8 cellular contexts compared by ENCODE assay signal in the genomic region with DNA sequence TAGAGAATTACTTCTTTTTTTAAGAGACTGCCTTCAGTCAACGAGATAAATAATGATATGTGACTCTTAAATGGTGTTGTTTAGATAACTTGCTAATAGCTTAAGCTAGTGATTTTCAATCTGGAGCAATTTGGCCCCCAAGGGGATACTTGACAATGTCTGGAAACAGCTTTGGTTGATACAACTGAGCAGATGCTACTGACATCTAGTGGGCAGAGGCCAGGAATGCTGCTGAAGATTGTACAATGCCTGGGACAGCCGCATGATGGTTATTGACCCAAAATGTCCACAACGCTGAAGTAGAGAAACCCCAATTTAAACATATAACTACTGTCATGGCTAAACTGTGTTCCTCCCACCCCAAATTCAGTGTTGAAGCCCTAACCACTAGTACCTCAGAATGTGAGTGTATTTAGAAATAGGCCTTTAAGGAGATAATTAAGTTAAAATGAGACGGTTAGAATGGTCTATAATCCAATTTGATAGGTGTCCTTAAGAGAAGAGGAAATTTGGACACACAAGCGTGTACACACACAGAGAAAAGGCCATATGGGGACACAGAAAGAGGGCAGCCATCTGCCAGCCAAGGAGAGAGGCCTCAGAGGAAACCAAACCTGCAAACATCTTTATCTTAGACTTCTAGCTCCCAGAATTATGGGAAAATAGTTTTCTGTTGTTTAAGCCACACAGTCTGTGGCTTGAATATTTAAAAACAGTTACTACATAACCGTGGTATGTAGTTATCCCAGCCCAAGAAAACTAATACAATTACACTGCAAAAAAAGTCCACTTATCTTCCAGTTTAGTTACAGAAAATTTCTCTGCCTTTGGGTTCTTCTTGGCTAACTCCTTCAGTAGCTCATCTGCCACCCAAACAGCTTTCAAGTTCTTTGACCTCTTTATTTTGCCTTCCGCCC. TPM values are rescaled to one million over a fixed set of nuclear protein-coding genes. Genes with fewer than 3 reads are reported as not detected.
DNase-seq lines count a peak whose midpoint lies in the region; ATAC-seq and TF ChIP-seq lines count a peak whose summit lies in the region.

No MANE protein-coding gene starts in this region.

- POLR2A ChIA-PET in activated CD4-positive, alpha-beta memory T cell treated with anti-CD3 and anti-CD28 coated beads for 36 hours (lab: Charles Lee): no interaction called here

- peaks cover 5% of the 10 kb centered on the region for H3K27me3 Mint-ChIP-seq in activated CD4-positive, alpha-beta memory T cell treated with anti-CD3 and anti-CD28 coated beads for 36 hours
- H3K27me3 Mint-ChIP-seq in endodermal cell (ENCODE audit: insufficient read depth): no peaks in the 10 kb centered on the region

- no peaks in the 10 kb centered on the region for H3K9me3 Mint-ChIP-seq in activated CD4-positive, alpha-beta memory T cell treated with anti-CD3 and anti-CD28 coated beads for 36 hours
- H3K9me3 Mint-ChIP-seq in endodermal cell: no peaks in the 10 kb centered on the region

- H3K4me1 Mint-ChIP-seq in activated CD4-positive, alpha-beta memory T cell treated with anti-CD3 and anti-CD28 coated beads for 36 hours (ENCODE audit: low read depth): no peaks in the 10 kb centered on the region
- peaks cover 6% of the 10 kb centered on the region for H3K4me1 Mint-ChIP-seq in endodermal cell

- H3K27ac ChIP-seq in endodermal cell (ENCODE audit: low read depth, low read length): no peak overlapping the region
- H3K27ac ChIP-seq in substantia nigra (ENCODE audit: low read depth, low read length, poor library complexity, severe bottlenecking): no peak overlapping the region

- TF ChIP-seq CTCF in endodermal cell (conservative IDR thresholded peaks at IDR 0.05) (peak; percentile 83), mucosa of descending colon (IDR thresholded peaks at IDR 0.05) (peak; percentile 54)

- DNase-seq in DMS114 treated with DMSO at 0.1 percent for 48 hours (lab: John Stamatoyannopoulos, UW; ENCODE audit: unreplicated experiment) (peak; percentile 62), NCI-H526 treated with DMSO at 0.1 percent for 48 hours (lab: John Stamatoyannopoulos, UW) (peak; percentile 48), endodermal cell (peak; percentile 69), mucosa of descending colon (peak in 2 of 3 donors; percentile 31 to 77), substantia nigra (lab: John Stamatoyannopoulos, UW) (peak in 41 of 49 donors; percentile 4 to 78 (median 43))
- DNase-seq in activated CD4-positive, alpha-beta memory T cell treated with anti-CD3 and anti-CD28 coated beads for 36 hours: peak; percentile 70

- 59 to 61% methylated on average over 6 to 7 of the region's 7 CpGs for WGBS in endodermal cell (ENCODE audit: insufficient coverage in 1 of 2, insufficient read length in 1 of 2), 2 experiments

- intact Hi-C loops in activated CD4-positive, alpha-beta memory T cell treated with anti-CD3 and anti-CD28 coated beads for 36 hours (cut with micrococcal nuclease): loop anchor here (1.0 to 2.0 kb wide), 3 partner anchors 22 to 945 kb away; a partner anchor contains a TSS
- intact Hi-C loops in mucosa of descending colon (cut with DNase I, micrococcal nuclease): no loop called here

- H3K36me3 ChIP-seq in endodermal cell (ENCODE audit: control insufficient read depth, insufficient read depth, low read length) (no peaks in the 10 kb centered on the region), mucosa of descending colon (ENCODE audit: low read depth) (no peaks in the 10 kb centered on the region)

- ATAC-seq in GM19463 (IDR thresholded peaks at IDR 0.05; ENCODE audit: unreplicated experiment) (peak; percentile 100), HG03469 (IDR thresholded peaks at IDR 0.05; ENCODE audit: unreplicated experiment) (peak; percentile 99), mucosa of descending colon (peak; percentile 89)

- no peak overlapping the region for H3K4me3 ChIP-seq in endodermal cell (ENCODE audit: low read length)
- H3K4me3 ChIP-seq in mucosa of descending colon: no peak overlapping the region

- no peak overlapping the region for H3K9ac ChIP-seq in endodermal cell (ENCODE audit: extremely low read depth, low read length, poor library complexity, severe bottlenecking)

- H3K9me3 ChIP-seq in endodermal cell (ENCODE audit: control insufficient read depth, low read length) (no peaks in the 10 kb centered on the region), mucosa of descending colon (no peaks in the 10 kb centered on the region)

- CTCF ChIA-PET in activated CD4-positive, alpha-beta memory T cell treated with anti-CD3 and anti-CD28 coated beads for 36 hours (lab: Charles Lee): interaction anchor here (0.6 to 10.9 kb wide), 19 partner anchors 9 to 969 kb away, joined by 3 to 167 read pairs (median 4); a partner anchor contains a TSS

- no peaks in the 10 kb centered on the region for H3K27me3 ChIP-seq in endodermal cell (ENCODE audit: control insufficient read depth, insufficient read depth, low read length, poor library complexity, severe bottlenecking)

- H3K36me3 Mint-ChIP-seq in activated CD4-positive, alpha-beta memory T cell treated with anti-CD3 and anti-CD28 coated beads for 36 hours: no peaks in the 10 kb centered on the region
- no peaks in the 10 kb centered on the region for H3K36me3 Mint-ChIP-seq in endodermal cell (ENCODE audit: low read depth)

- no peak overlapping the region for H3K27ac Mint-ChIP-seq in activated CD4-positive, alpha-beta memory T cell treated with anti-CD3 and anti-CD28 coated beads for 36 hours
- peak overlapping the region; percentile 11 for H3K27ac Mint-ChIP-seq in endodermal cell

- H3K4me1 ChIP-seq in endodermal cell (ENCODE audit: control insufficient read depth, insufficient read depth, low read length) (no peaks in the 10 kb centered on the region), mucosa of descending colon (ENCODE audit: low read depth) (no peaks in the 10 kb centered on the region)

- H3K4me3 Mint-ChIP-seq in activated CD4-positive, alpha-beta memory T cell treated with anti-CD3 and anti-CD28 coated beads for 36 hours: no peak overlapping the region
- no peak overlapping the region for H3K4me3 Mint-ChIP-seq in endodermal cell

RNA-seq across cellular contexts. Expression of a gene that starts 22.2 kb away (rescaled TPM):
- 1 to 10 TPM; 2.6 TPM for total RNA-seq in activated CD4-positive, alpha-beta memory T cell treated with anti-CD3 and anti-CD28 coated beads for 36 hours
- total RNA-seq in endodermal cell: 1 to 10 TPM; 6.0 to 8.1 TPM
- polyA plus RNA-seq in endodermal cell (2013, experiment 1 of 2): 5.9 TPM
- 6.5 TPM for polyA plus RNA-seq in endodermal cell (2013, experiment 2 of 2)
- total RNA-seq in mucosa of descending colon: 1 to 10 TPM; 1.9 to 3.4 (median 2.5) TPM

RNA-seq across cellular contexts. Expression of a gene that starts 22.3 kb away (rescaled TPM):
- total RNA-seq in activated CD4-positive, alpha-beta memory T cell treated with anti-CD3 and anti-CD28 coated beads for 36 hours: 10 to 100 TPM; 20.7 to 24.6 TPM
- total RNA-seq in endodermal cell (100 to 1,000 TPM in 1 of 2 donors, 10 to 100 TPM in 1; 78.3 to 101 TPM), mucosa of descending colon (10 to 100 TPM; 29.2 to 37.6 (median 30.7) TPM)
- polyA plus RNA-seq in endodermal cell (2013, experiment 1 of 2): 44.9 TPM
- 44.9 TPM for polyA plus RNA-seq in endodermal cell (2013, experiment 2 of 2)
